Comparison of ENCODE assay signal across 8 cellular contexts in the genomic region with DNA sequence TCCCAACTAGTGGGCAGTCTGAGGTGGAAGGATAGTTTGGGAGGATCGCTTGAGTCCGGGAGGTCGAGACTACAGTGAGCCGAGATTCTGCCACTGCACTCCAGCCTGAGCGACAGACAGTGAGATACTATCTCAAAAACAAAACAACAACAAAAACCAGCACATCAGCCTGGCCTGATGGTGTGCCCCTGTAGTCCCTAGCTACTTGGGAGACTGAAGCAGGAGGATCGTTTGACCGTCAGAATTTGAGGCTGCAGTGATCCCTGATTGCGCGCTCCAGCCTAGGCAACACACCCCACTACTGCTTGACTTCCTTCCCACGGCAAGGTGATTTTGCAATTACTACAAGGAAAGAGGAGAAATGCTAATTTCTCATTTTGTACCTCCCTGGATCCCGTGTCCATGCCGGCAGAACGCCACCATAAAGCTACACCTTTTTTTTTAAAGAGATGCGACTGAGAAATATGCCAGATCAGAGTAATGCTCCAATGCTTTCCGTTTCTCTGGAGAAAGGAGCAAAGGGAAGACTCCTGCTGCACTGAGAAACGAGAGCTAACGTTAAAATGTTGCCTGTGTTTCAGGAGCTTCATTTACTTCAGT. TPM values are rescaled to one million over a fixed set of nuclear protein-coding genes. Genes with fewer than 3 reads are reported as not detected.
DNase-seq lines count a peak whose midpoint lies in the region; ATAC-seq and TF ChIP-seq lines count a peak whose summit lies in the region.

No MANE protein-coding gene starts in this region.

- H3K4me2 ChIP-seq in SK-N-SH: peak overlapping the region; percentile 81

- H3K9ac ChIP-seq in SK-N-SH: peak overlapping the region; percentile 93

- peaks cover 12% of the 10 kb centered on the region for H4K20me1 ChIP-seq in SK-N-SH (ENCODE audit: insufficient read depth)

- H3K4me1 Mint-ChIP-seq in activated CD8-positive, alpha-beta memory T cell treated with anti-CD3 and anti-CD28 coated beads, Interleukin-2, amount 10 ng/mL, durations not matched to agents 7 days and 5 days: peaks cover 35% of the 10 kb centered on the region

- no peak for TF ChIP-seq RAD21 in SK-N-SH (IDR thresholded peaks at IDR 0.05; ENCODE audit: low read length)

- peak; percentile 40 for DNase-seq in activated CD8-positive, alpha-beta memory T cell treated with anti-CD3 and anti-CD28 coated beads, Interleukin-2, amount 10 ng/mL, durations not matched to agents 7 days and 5 days
- no peak for DNase-seq in activated CD8-positive, alpha-beta memory T cell treated with anti-CD3 and anti-CD28 coated beads, Interleukin-2, amount 50 U/mL, for 48 hours
- DNase-seq in SK-N-SH (peak; percentile 17), epithelial cell of esophagus (ENCODE audit: low read depth) (peak; percentile 28), GDM1 (lab: John Stamatoyannopoulos, UW) (no peak)

- no peak for TF ChIP-seq CTCF in SK-N-SH (IDR thresholded peaks at IDR 0.05)
- TF ChIP-seq CTCF in epithelial cell of esophagus (IDR thresholded peaks at IDR 0.05; ENCODE audit: insufficient read depth, low read depth, low read length, missing control alignments): no peak

- peaks cover 43% of the 10 kb centered on the region for H3K79me2 ChIP-seq in SK-N-SH (ENCODE audit: insufficient read depth)

- peak overlapping the region; percentile 83 for H3K4me3 Mint-ChIP-seq in activated CD8-positive, alpha-beta memory T cell treated with anti-CD3 and anti-CD28 coated beads, Interleukin-2, amount 10 ng/mL, durations not matched to agents 7 days and 5 days

- no peaks in the 10 kb centered on the region for H3K9me2 ChIP-seq in SK-N-SH

- H3K27me3 ChIP-seq in SK-N-SH (ENCODE audit: insufficient read depth) (no peaks in the 10 kb centered on the region), muscle layer of duodenum (ENCODE audit: low read depth, low read length) (no peaks in the 10 kb centered on the region)

- peaks cover 30% of the 10 kb centered on the region for H3F3A ChIP-seq in SK-N-SH (replicated peaks; ENCODE audit: insufficient read depth)

- H3K27me3 Mint-ChIP-seq in activated CD8-positive, alpha-beta memory T cell treated with anti-CD3 and anti-CD28 coated beads, Interleukin-2, amount 10 ng/mL, durations not matched to agents 7 days and 5 days: no peaks in the 10 kb centered on the region

- CTCF ChIA-PET in activated CD8-positive, alpha-beta memory T cell treated with anti-CD3 and anti-CD28 coated beads, Interleukin-2, amount 10 ng/mL, durations not matched to agents 7 days and 5 days (lab: Charles Lee): interaction anchor here (1.2 to 1.6 kb wide), 4 partner anchors 10 to 1633 kb away, joined by 3 to 7 read pairs (median 4); no protein-coding TSS in a partner anchor
- CTCF ChIA-PET in SK-N-SH (lab: Yijun Ruan, JAX): interaction anchor here (0.9 to 1.7 kb wide), 5 partner anchors 10 to 35 kb away, joined by 3 to 4 read pairs (median 3); no protein-coding TSS in a partner anchor

- peak overlapping the region; percentile 93 for H3K27ac Mint-ChIP-seq in activated CD8-positive, alpha-beta memory T cell treated with anti-CD3 and anti-CD28 coated beads, Interleukin-2, amount 10 ng/mL, durations not matched to agents 7 days and 5 days

- H3K4me3 ChIP-seq in SK-N-SH (ENCODE audit: low read depth in 2 of 2, low read length in 1 of 2) (peak overlapping the region; percentile 91 to 96), epithelial cell of esophagus (ENCODE audit: low read length) (peak overlapping the region; percentile 93), muscle layer of duodenum (ENCODE audit: low read depth in 1 of 2, low read length in 2 of 2) (peak overlapping the region; percentile 82 to 97)

- peaks cover 13% of the 10 kb centered on the region for H3K36me3 Mint-ChIP-seq in activated CD8-positive, alpha-beta memory T cell treated with anti-CD3 and anti-CD28 coated beads, Interleukin-2, amount 10 ng/mL, durations not matched to agents 7 days and 5 days

- POLR2A ChIA-PET in SK-N-SH (lab: Yijun Ruan, JAX): interaction anchor here (0.6 kb wide), 1 partner anchor 27 kb away, joined by 3 read pairs; no protein-coding TSS in a partner anchor

- no peaks in the 10 kb centered on the region for H3K9me3 Mint-ChIP-seq in activated CD8-positive, alpha-beta memory T cell treated with anti-CD3 and anti-CD28 coated beads, Interleukin-2, amount 10 ng/mL, durations not matched to agents 7 days and 5 days (ENCODE audit: low read depth)

- peak; percentile 6 for ATAC-seq in activated CD8-positive, alpha-beta memory T cell treated with anti-CD3 and anti-CD28 coated beads, Interleukin-2, amount 10 ng/mL, durations not matched to agents 7 days and 5 days
- peak; percentile 18 for ATAC-seq in HG03066 (IDR thresholded peaks at IDR 0.05; ENCODE audit: low read depth, unreplicated experiment)
- ATAC-seq in GM18519 (IDR thresholded peaks at IDR 0.05; ENCODE audit: low FRiP score, unreplicated experiment): no peak

- H3K4me1 ChIP-seq in SK-N-SH (ENCODE audit: control insufficient read depth in 1 of 2, insufficient read depth in 2 of 2, low read depth in 1 of 2, low read length in 1 of 2): peaks cover 7 to 11% of the 10 kb centered on the region in 2 experiments; a peak in 2 of 4 replicates
- peaks cover 6 to 26% of the 10 kb centered on the region in 2 donors for H3K4me1 ChIP-seq in muscle layer of duodenum (ENCODE audit: control insufficient read depth in 1 of 2, insufficient read depth in 2 of 2, low read length in 2 of 2)

- 4% methylated on average over 17 of the region's 17 CpGs for WGBS in SK-N-SH (ENCODE audit: low lambda C conversion rate)

- H3K27ac ChIP-seq in SK-N-SH (ENCODE audit: low read depth in 2 of 2, low read length in 1 of 2): peak overlapping the region; percentile 93 to 97
- peak overlapping the region; percentile 95 for H3K27ac ChIP-seq in muscle layer of duodenum (ENCODE audit: low read length)

- peak overlapping the region; percentile 79 for H2AFZ ChIP-seq in SK-N-SH (ENCODE audit: low read depth)

- H3K9me3 ChIP-seq in SK-N-SH: no peaks in the 10 kb centered on the region
- H3K9me3 ChIP-seq in muscle layer of duodenum (ENCODE audit: control insufficient read depth in 1 of 2, low read length in 2 of 2): no peaks in the 10 kb centered on the region

- TF ChIP-seq EP300 in SK-N-SH (IDR thresholded peaks at IDR 0.05; ENCODE audit: borderline replicate concordance in 1 of 2, low read depth in 1 of 2, low read length in 1 of 2): no peak

- H3K36me3 ChIP-seq in SK-N-SH (replicated peaks in 1 of 2; ENCODE audit: control insufficient read depth in 1 of 2, insufficient read depth in 2 of 2, low read length in 1 of 2): peaks cover 23 to 30% of the 10 kb centered on the region in 2 experiments
- no peaks in the 10 kb centered on the region for H3K36me3 ChIP-seq in muscle layer of duodenum (ENCODE audit: control insufficient read depth in 1 of 2, insufficient read depth in 2 of 2, low read length in 2 of 2)

TF ChIP-seq in SK-N-SH, 30 proteins besides CTCF, POLR2A, EP300 and RAD21:
- TF ChIP-seq GATA2 (CRISPR knock-in tag; IDR thresholded peaks at IDR 0.05) (peak; percentile 44), NRF1 (IDR thresholded peaks at IDR 0.05; ENCODE audit: low read depth, low read length) (no peak)

RNA-seq across cellular contexts. Expression of gene SCFD1, which starts 0.7 kb away (rescaled TPM):
- total RNA-seq in activated CD8-positive, alpha-beta memory T cell treated with anti-CD3 and anti-CD28 coated beads, Interleukin-2, amount 10 ng/mL, durations not matched to agents 7 days and 5 days: 10 to 100 TPM; 61.9 to 64.5 TPM
- polyA plus RNA-seq in SK-N-SH (2012; rRNA removed): 31.4 and 36.8 TPM in 2 replicates
- 43.8 and 56.2 TPM in 2 replicates for polyA plus RNA-seq in SK-N-SH (2012; cell fraction: cytosol; rRNA removed)
- polyA plus RNA-seq in SK-N-SH (2012; cell fraction: nucleus; rRNA removed): 27.7 and 52.6 TPM in 2 replicates

Comparison
In these comparisons a context has a peak if more than half of its experiments do, and no peak if none do; other contexts are left out.
1. DNase-seq: peak in activated CD8-positive, alpha-beta memory T cell treated with anti-CD3 and anti-CD28 coated beads, Interleukin-2, amount 10 ng/mL, durations not matched to agents 7 days and 5 days (single experiment), SK-N-SH (single experiment) and epithelial cell of esophagus (single experiment); none in activated CD8-positive, alpha-beta memory T cell treated with anti-CD3 and anti-CD28 coated beads, Interleukin-2, amount 50 U/mL, for 48 hours (single experiment) and GDM1 (single experiment).
2. Peak in every context shown above with its lines, with median percentiles within 50 percentile points of each other: H3K4me3 ChIP-seq.